In genomic region chr1:60898987-60899386, GRCh38 we compare ENCODE assay signal across 13 cellular contexts.
DNase-seq lines count a peak whose midpoint lies in the region; ATAC-seq and TF ChIP-seq lines count a peak whose summit lies in the region.
"Had no signal": no experiment of that assay in that cellular context is flagged by ENCODE, and none has a peak within 500 bp of the region (broad histone marks: within the 10 kb centered on the region; RNA-seq: fewer than 3 reads in every experiment).

No MANE protein-coding gene starts in this region.

- no peak overlapping the region for H3K27ac Mint-ChIP-seq in activated CD8-positive, alpha-beta T cell treated with anti-CD3 and anti-CD28 coated beads for 36 hours
- H3K27ac Mint-ChIP-seq in activated CD8-positive, alpha-beta T cell treated with anti-CD3 and anti-CD28 coated beads, Interleukin-2, amount 10 ng/mL, durations not matched to agents 7 days and 5 days: no peak overlapping the region
- no peak overlapping the region for H3K27ac Mint-ChIP-seq in activated naive CD8-positive, alpha-beta T cell treated with anti-CD3 and anti-CD28 coated beads, Interleukin-2, amount 50 U/mL, for 24 hours

- peak; percentile 20 for DNase-seq in activated CD8-positive, alpha-beta T cell treated with anti-CD3 and anti-CD28 coated beads for 36 hours
- DNase-seq in activated CD8-positive, alpha-beta T cell treated with anti-CD3 and anti-CD28 coated beads, Interleukin-2, amount 10 ng/mL, durations not matched to agents 7 days and 5 days: no peak
- DNase-seq in activated naive CD8-positive, alpha-beta T cell treated with anti-CD3 and anti-CD28 coated beads, Interleukin-2, amount 50 U/mL, for 24 hours: no peak
- DNase-seq in erythroblast (lab: John Stamatoyannopoulos, UW) (no peak), mucosa of descending colon (no peak), pons (ENCODE audit: low spot score) (no peak)
- DNase-seq: HCEC 1CT, head of caudate nucleus, NCI-H1930, ovary, T1000 had no signal

- H3K9me3 ChIP-seq in mucosa of descending colon: no peaks in the 10 kb centered on the region
- H3K9me3 ChIP-seq: ovary had no signal

- no peaks in the 10 kb centered on the region for H3K9me3 Mint-ChIP-seq in activated CD8-positive, alpha-beta T cell treated with anti-CD3 and anti-CD28 coated beads for 36 hours
- no peaks in the 10 kb centered on the region for H3K9me3 Mint-ChIP-seq in activated CD8-positive, alpha-beta T cell treated with anti-CD3 and anti-CD28 coated beads, Interleukin-2, amount 10 ng/mL, durations not matched to agents 7 days and 5 days (ENCODE audit: insufficient read depth)
- H3K9me3 Mint-ChIP-seq in activated naive CD8-positive, alpha-beta T cell treated with anti-CD3 and anti-CD28 coated beads, Interleukin-2, amount 50 U/mL, for 24 hours: no peaks in the 10 kb centered on the region

- peaks cover 2% of the 10 kb centered on the region for H3K4me1 Mint-ChIP-seq in activated CD8-positive, alpha-beta T cell treated with anti-CD3 and anti-CD28 coated beads for 36 hours (ENCODE audit: low read depth)
- H3K4me1 Mint-ChIP-seq in activated CD8-positive, alpha-beta T cell treated with anti-CD3 and anti-CD28 coated beads, Interleukin-2, amount 10 ng/mL, durations not matched to agents 7 days and 5 days (ENCODE audit: low read depth): no peaks in the 10 kb centered on the region
- no peaks in the 10 kb centered on the region for H3K4me1 Mint-ChIP-seq in activated naive CD8-positive, alpha-beta T cell treated with anti-CD3 and anti-CD28 coated beads, Interleukin-2, amount 50 U/mL, for 24 hours

- no peak for TF ChIP-seq POLR2A in erythroblast (IDR thresholded peaks at IDR 0.05; ENCODE audit: low read length)

- H3K4me3 ChIP-seq in mucosa of descending colon: no peak overlapping the region
- H3K4me3 ChIP-seq: ovary had no signal

- no peaks in the 10 kb centered on the region for H3K4me1 ChIP-seq in mucosa of descending colon (ENCODE audit: low read depth)

- H3K4me3 Mint-ChIP-seq in activated CD8-positive, alpha-beta T cell treated with anti-CD3 and anti-CD28 coated beads for 36 hours: no peak overlapping the region
- H3K4me3 Mint-ChIP-seq in activated CD8-positive, alpha-beta T cell treated with anti-CD3 and anti-CD28 coated beads, Interleukin-2, amount 10 ng/mL, durations not matched to agents 7 days and 5 days: no peak overlapping the region
- no peak overlapping the region for H3K4me3 Mint-ChIP-seq in activated naive CD8-positive, alpha-beta T cell treated with anti-CD3 and anti-CD28 coated beads, Interleukin-2, amount 50 U/mL, for 24 hours

- TF ChIP-seq CTCF in activated CD8-positive, alpha-beta T cell treated with anti-CD3 and anti-CD28 coated beads for 36 hours (IDR thresholded peaks at IDR 0.05): no peak
- no peak for TF ChIP-seq CTCF in mucosa of descending colon (IDR thresholded peaks at IDR 0.05)

- H3K36me3 ChIP-seq in mucosa of descending colon (ENCODE audit: low read depth): no peaks in the 10 kb centered on the region
- H3K36me3 ChIP-seq: ovary had no signal

- peak; percentile 65 for ATAC-seq in activated CD8-positive, alpha-beta T cell treated with anti-CD3 and anti-CD28 coated beads for 36 hours
- no peak for ATAC-seq in activated CD8-positive, alpha-beta T cell treated with anti-CD3 and anti-CD28 coated beads, Interleukin-2, amount 10 ng/mL, durations not matched to agents 7 days and 5 days
- ATAC-seq in GM19043 (IDR thresholded peaks at IDR 0.05; ENCODE audit: low read depth, unreplicated experiment) (peak; percentile 70), HG02884 (IDR thresholded peaks at IDR 0.05; ENCODE audit: unreplicated experiment) (peak; percentile 88), mucosa of descending colon (no peak)
- peak; percentile 76 for ATAC-seq in activated naive CD8-positive, alpha-beta T cell treated with anti-CD3 and anti-CD28 coated beads, Interleukin-2, amount 50 U/mL, for 24 hours

- CTCF ChIA-PET in activated CD8-positive, alpha-beta T cell treated with anti-CD3 and anti-CD28 coated beads for 36 hours (lab: Charles Lee): interaction anchor here (0.6 kb wide), 1 partner anchor 918 kb away, joined by 4 read pairs; no protein-coding TSS in a partner anchor
- CTCF ChIA-PET in activated CD8-positive, alpha-beta T cell treated with anti-CD3 and anti-CD28 coated beads, Interleukin-2, amount 10 ng/mL, durations not matched to agents 7 days and 5 days (lab: Charles Lee): no interaction called here

- POLR2A ChIA-PET in activated CD8-positive, alpha-beta T cell treated with anti-CD3 and anti-CD28 coated beads for 36 hours (lab: Charles Lee): no interaction called here
- POLR2A ChIA-PET in activated CD8-positive, alpha-beta T cell treated with anti-CD3 and anti-CD28 coated beads, Interleukin-2, amount 10 ng/mL, durations not matched to agents 7 days and 5 days (lab: Charles Lee): no interaction called here

- no peaks in the 10 kb centered on the region for H3K36me3 Mint-ChIP-seq in activated CD8-positive, alpha-beta T cell treated with anti-CD3 and anti-CD28 coated beads for 36 hours (ENCODE audit: low read depth)
- H3K36me3 Mint-ChIP-seq in activated CD8-positive, alpha-beta T cell treated with anti-CD3 and anti-CD28 coated beads, Interleukin-2, amount 10 ng/mL, durations not matched to agents 7 days and 5 days (ENCODE audit: low read depth): no peaks in the 10 kb centered on the region
- H3K36me3 Mint-ChIP-seq in activated naive CD8-positive, alpha-beta T cell treated with anti-CD3 and anti-CD28 coated beads, Interleukin-2, amount 50 U/mL, for 24 hours (ENCODE audit: low read depth): no peaks in the 10 kb centered on the region

- intact Hi-C loops in activated CD8-positive, alpha-beta T cell treated with anti-CD3 and anti-CD28 coated beads for 36 hours (cut with micrococcal nuclease): no loop called here
- intact Hi-C loops in mucosa of descending colon (cut with DNase I, micrococcal nuclease): no loop called here

- peaks cover 2% of the 10 kb centered on the region for H3K27me3 Mint-ChIP-seq in activated CD8-positive, alpha-beta T cell treated with anti-CD3 and anti-CD28 coated beads for 36 hours
- H3K27me3 Mint-ChIP-seq in activated CD8-positive, alpha-beta T cell treated with anti-CD3 and anti-CD28 coated beads, Interleukin-2, amount 10 ng/mL, durations not matched to agents 7 days and 5 days (ENCODE audit: low read depth): no peaks in the 10 kb centered on the region
- H3K27me3 Mint-ChIP-seq in activated naive CD8-positive, alpha-beta T cell treated with anti-CD3 and anti-CD28 coated beads, Interleukin-2, amount 50 U/mL, for 24 hours: no peaks in the 10 kb centered on the region

Comparison
In these comparisons a context has a peak if more than half of its experiments do, and no peak if none do; other contexts are left out.
1. ATAC-seq: peak in activated CD8-positive, alpha-beta T cell treated with anti-CD3 and anti-CD28 coated beads for 36 hours (single experiment), GM19043 (single experiment), HG02884 (single experiment) and activated naive CD8-positive, alpha-beta T cell treated with anti-CD3 and anti-CD28 coated beads, Interleukin-2, amount 50 U/mL, for 24 hours (single experiment); none in activated CD8-positive, alpha-beta T cell treated with anti-CD3 and anti-CD28 coated beads, Interleukin-2, amount 10 ng/mL, durations not matched to agents 7 days and 5 days (single experiment) and mucosa of descending colon (single experiment).